13 cellular contexts compared by ENCODE assay signal in genomic region chr15:59251001-59251845, GRCh38. TPM values are rescaled to one million over a fixed set of nuclear protein-coding genes. Genes with fewer than 3 reads are reported as not detected.
A peak's percentile ranks its signal among the peaks of the same experiment; 100 is the strongest.
DNase-seq lines count a peak whose midpoint lies in the region; ATAC-seq, FAIRE-seq and TF ChIP-seq lines count a peak whose summit lies in the region.
"Had no signal": no experiment of that assay in that cellular context is flagged by ENCODE, and none has a peak within 500 bp of the region (broad histone marks: within the 10 kb centered on the region; RNA-seq: fewer than 3 reads in every experiment).

No MANE protein-coding gene starts in this region.

- intact Hi-C loops in endothelial cell of umbilical vein (cut with micrococcal nuclease) (no loop called here), psoas muscle (cut with DNase I) (no loop called here)

- H3K36me3 ChIP-seq in endothelial cell of umbilical vein (ENCODE audit: control insufficient read depth in 2 of 2, extremely low read depth in 1 of 2, insufficient read depth in 2 of 2, low read length in 2 of 2), result peaks cover 2 to 10% of the 10 kb centered on the region in 2 experiments
- H3K36me3 ChIP-seq in psoas muscle (ENCODE audit: insufficient read depth in 1 of 2, low read depth in 1 of 2), result peaks cover 0 to 10% of the 10 kb centered on the region in 2 donors

- DNase-seq in GM18507 (ENCODE audit: extremely low spot score, insufficient read length, low read depth) (no peak), endothelial cell of umbilical vein (ENCODE audit: low read depth, low spot score) (no peak), HFFc6 (no peak), NCI-H82 (lab: John Stamatoyannopoulos, UW) (no peak), psoas muscle (no peak)
- DNase-seq in activated T-cell treated with anti-CD3 and anti-CD28 coated beads, Interleukin-2, amount 50 U/mL, for 4 hours, result no peak
- DNase-seq: erythroblast; stimulated activated naive CD4-positive, alpha-beta T cell had no signal

- H3K36me3 Mint-ChIP-seq in HFFc6 (ENCODE audit: low read depth), result peaks cover 7% of the 10 kb centered on the region
- no peaks in the 10 kb centered on the region for H3K36me3 Mint-ChIP-seq in activated T-cell treated with anti-CD3 and anti-CD28 coated beads, Interleukin-2, amount 50 U/mL, for 4 hours (ENCODE audit: insufficient read depth)

- H3K27ac Mint-ChIP-seq in HFFc6, result no peak overlapping the region

- H3K4me2 ChIP-seq in endothelial cell of umbilical vein (ENCODE audit: insufficient read depth, low read length), result no peak overlapping the region

- 75 to 85% (median 85%) methylated on average over 7 of the region's 7 CpGs for WGBS in psoas muscle, 3 donors

- BruUV-seq in endothelial cell of umbilical vein (replicated peaks; lab: Mats Ljungman, UMichigan), result no TSS peak

- H3K27me3 ChIP-seq in endothelial cell of umbilical vein (ENCODE audit: control insufficient read depth in 2 of 2, insufficient read depth in 2 of 2, low read length in 2 of 2) (no peaks in the 10 kb centered on the region), psoas muscle (ENCODE audit: insufficient read depth in 3 of 3, low read length in 2 of 3) (no peaks in the 10 kb centered on the region)

- H3K4me1 ChIP-seq in endothelial cell of umbilical vein (ENCODE audit: control insufficient read depth, extremely low read depth, insufficient read depth, low read length), result peaks cover 3% of the 10 kb centered on the region
- H3K4me1 ChIP-seq in psoas muscle, result no peaks in the 10 kb centered on the region

- peaks cover 4% of the 10 kb centered on the region for H3K79me2 ChIP-seq in endothelial cell of umbilical vein (ENCODE audit: control insufficient read depth, insufficient read depth, low read length)

- H3K27me3 Mint-ChIP-seq in HFFc6 (ENCODE audit: insufficient read depth), result no peaks in the 10 kb centered on the region
- H3K27me3 Mint-ChIP-seq in activated T-cell treated with anti-CD3 and anti-CD28 coated beads, Interleukin-2, amount 50 U/mL, for 4 hours (ENCODE audit: low read depth), result no peaks in the 10 kb centered on the region

- H2AFZ ChIP-seq in endothelial cell of umbilical vein (ENCODE audit: low read depth, low read length), result no peak overlapping the region

- no peak overlapping the region for H3K4me3 Mint-ChIP-seq in HFFc6
- no peak overlapping the region for H3K4me3 Mint-ChIP-seq in activated T-cell treated with anti-CD3 and anti-CD28 coated beads, Interleukin-2, amount 50 U/mL, for 4 hours

- no peak for TF ChIP-seq POLR2A in endothelial cell of umbilical vein (IDR thresholded peaks at IDR 0.05; ENCODE audit: low read depth, low read length)

- peaks cover 20% of the 10 kb centered on the region for H3K4me1 Mint-ChIP-seq in HFFc6 (ENCODE audit: low read depth)
- peaks cover 18% of the 10 kb centered on the region for H3K4me1 Mint-ChIP-seq in activated T-cell treated with anti-CD3 and anti-CD28 coated beads, Interleukin-2, amount 50 U/mL, for 4 hours (ENCODE audit: low read depth)

- dilution Hi-C loops in endothelial cell of umbilical vein (cut with MboI; ENCODE audit: extremely low pct_ligation_motif_present, low sequenced_read_pairs), result no loop called here

- FAIRE-seq in GM18507 (lab: Jason Lieb, UNC) (peak; percentile 98), endothelial cell of umbilical vein (lab: Jason Lieb, UNC) (peak; percentile 15)
- FAIRE-seq: TTC549 had no signal

- H3K9me3 Mint-ChIP-seq in HFFc6, result no peaks in the 10 kb centered on the region
- H3K9me3 Mint-ChIP-seq in activated T-cell treated with anti-CD3 and anti-CD28 coated beads, Interleukin-2, amount 50 U/mL, for 4 hours, result no peaks in the 10 kb centered on the region

- TF ChIP-seq CTCF in endothelial cell of umbilical vein (IDR thresholded peaks at IDR 0.05; ENCODE audit: extremely low read depth in 1 of 2, insufficient read depth in 1 of 2, low read depth in 1 of 2, low read length in 2 of 2) (no peak), HFFc6 (IDR thresholded peaks at IDR 0.05) (no peak), psoas muscle (IDR thresholded peaks at IDR 0.05) (no peak)

- ATAC-seq in GM21447 (IDR thresholded peaks at IDR 0.05; ENCODE audit: unreplicated experiment), result peak; percentile 51
- peak; percentile 51 for ATAC-seq in HG03432 (IDR thresholded peaks at IDR 0.05; ENCODE audit: unreplicated experiment)
- no peak for ATAC-seq in activated T-cell treated with anti-CD3 and anti-CD28 coated beads, Interleukin-2, amount 50 U/mL, for 4 hours
- no peak for ATAC-seq in psoas muscle

- POLR2A ChIA-PET in endothelial cell of umbilical vein (lab: Charles Lee), result no interaction called here

- H3K4me3 ChIP-seq in endothelial cell of umbilical vein (replicated peaks in 1 of 3; ENCODE audit: insufficient read depth in 1 of 3, low read depth in 1 of 3, low read length in 3 of 3) (no peak overlapping the region), psoas muscle (no peak overlapping the region)
- H3K4me3 ChIP-seq: skin epidermis had no signal

- H3K27ac ChIP-seq in endothelial cell of umbilical vein (ENCODE audit: insufficient read depth, low read depth, low read length) (no peak overlapping the region), psoas muscle (no peak overlapping the region)

- no peaks in the 10 kb centered on the region for H3K9me3 ChIP-seq in endothelial cell of umbilical vein (replicated peaks; ENCODE audit: control insufficient read depth, insufficient read depth, low read length)
- H3K9me3 ChIP-seq in psoas muscle, result no peaks in the 10 kb centered on the region

- H4K20me1 ChIP-seq in endothelial cell of umbilical vein (replicated peaks; ENCODE audit: control insufficient read depth, extremely low read depth, insufficient read depth, low read length), result no peaks in the 10 kb centered on the region

- no peaks in the 10 kb centered on the region for H3K9me1 ChIP-seq in endothelial cell of umbilical vein (replicated peaks; ENCODE audit: control insufficient read depth, extremely low read depth, insufficient read depth, low read length)

- no peak overlapping the region for H3K9ac ChIP-seq in endothelial cell of umbilical vein (replicated peaks; ENCODE audit: extremely low read depth, insufficient read depth, low read length)

- CTCF ChIA-PET in endothelial cell of umbilical vein (lab: Charles Lee), result interaction anchor here (1.4 kb wide), 1 partner anchor 27 kb away, joined by 3 read pairs; no protein-coding TSS in a partner anchor

TF ChIP-seq in endothelial cell of umbilical vein, 7 proteins besides CTCF, POLR2A, EP300 and RAD21:
- TF ChIP-seq MYC (IDR thresholded peaks at IDR 0.05; ENCODE audit: low read depth, low read length) (no peak), EZH2 (IDR thresholded peaks at IDR 0.05; ENCODE audit: borderline replicate concordance, low read depth, low read length, severe bottlenecking) (no peak), POLR2AphosphoS5 (IDR thresholded peaks at IDR 0.05; ENCODE audit: insufficient read depth, low read depth, low read length) (no peak), FOS (IDR thresholded peaks at IDR 0.05; ENCODE audit: borderline replicate concordance, insufficient read depth, low read length) (no peak), GATA2 (IDR thresholded peaks at IDR 0.05; ENCODE audit: insufficient read depth, insufficient read length, low read depth, low read length) (no peak), JUN (IDR thresholded peaks at IDR 0.05; ENCODE audit: borderline replicate concordance, insufficient read depth, insufficient read length, low read depth) (no peak)
- TF ChIP-seq, protein P1, sequence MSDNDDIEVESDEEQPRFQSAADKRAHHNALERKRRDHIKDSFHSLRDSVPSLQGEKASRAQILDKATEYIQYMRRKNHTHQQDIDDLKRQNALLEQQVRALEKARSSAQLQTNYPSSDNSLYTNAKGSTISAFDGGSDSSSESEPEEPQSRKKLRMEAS (IDR thresholded peaks at IDR 0.05; ENCODE audit: insufficient read depth, insufficient read length), result no peak

RNA-seq across cellular contexts. Expression of gene LDHAL6B, which starts 44.6 kb away (rescaled TPM):
- total RNA-seq in endothelial cell of umbilical vein, result not detected in 2 replicates
- polyA plus RNA-seq in endothelial cell of umbilical vein, result not detected in 2 replicates
- polyA plus RNA-seq in endothelial cell of umbilical vein (2011; cell fraction: cytosol; rRNA removed), result not detected in 2 replicates
- 0.07 and 0.11 TPM in 2 replicates for polyA plus RNA-seq in endothelial cell of umbilical vein (2011; cell fraction: nucleus; rRNA removed)
- 0.09 and 0.35 TPM in 2 replicates for polyA plus RNA-seq in endothelial cell of umbilical vein (2012)
- not detected in 2 replicates for polyA minus RNA-seq in endothelial cell of umbilical vein
- polyA minus RNA-seq in endothelial cell of umbilical vein (2011; cell fraction: cytosol; rRNA and poly(A)+ RNA removed), result not detected
- not detected in 2 replicates for polyA minus RNA-seq in endothelial cell of umbilical vein (2011; cell fraction: nucleus; rRNA and poly(A)+ RNA removed)
- total RNA-seq in HFFc6 (2021; fragmentation: NEBNext Ultra II Directional; extraction: Animal tissue kit (Norgen Biotek cat#: 25700)), result not detected
- total RNA-seq in activated T-cell treated with anti-CD3 and anti-CD28 coated beads, Interleukin-2, amount 50 U/mL, for 4 hours, result not detected
- not detected for total RNA-seq in psoas muscle
- polyA plus RNA-seq in psoas muscle, result under 1 TPM in 2 of 3 donors, not detected in 1; 0.06 TPM
- total RNA-seq: lung microvascular endothelial cell had no signal

Comparison
In these comparisons a context has a peak if more than half of its experiments do, and no peak if none do; other contexts are left out.
1. ATAC-seq: peak in GM21447 (single experiment) and HG03432 (single experiment); none in activated T-cell treated with anti-CD3 and anti-CD28 coated beads, Interleukin-2, amount 50 U/mL, for 4 hours (0 of 2) and psoas muscle (0 of 4).